1 cellular context compared by ENCODE assay signal in the genomic region with DNA sequence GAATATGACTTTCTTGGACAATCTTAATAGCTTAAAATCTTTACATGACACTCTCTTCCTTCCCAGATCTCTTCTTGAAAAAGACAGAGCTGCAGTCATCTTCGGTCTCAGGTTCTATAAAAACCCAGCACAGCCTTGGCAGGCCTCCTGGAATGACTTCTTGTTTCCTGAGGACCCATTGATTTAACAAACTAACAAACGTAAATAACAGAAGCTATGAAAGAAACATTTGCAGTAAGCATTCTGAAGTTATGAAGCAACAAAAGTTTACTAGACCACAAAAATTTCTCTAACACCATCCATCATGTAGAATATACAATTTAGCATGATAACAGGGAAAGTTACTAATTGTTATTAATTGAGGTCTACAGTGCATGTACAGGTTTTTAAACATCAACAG.
TF ChIP-seq lines count a peak whose summit lies in the region.

No MANE protein-coding gene starts in this region.

TF ChIP-seq in endothelial cell of umbilical vein, 7 proteins besides CTCF, POLR2A, EP300 and RAD21 (continued from another document):
- no peak for TF ChIP-seq POLR2AphosphoS5 (IDR thresholded peaks at IDR 0.05; ENCODE audit: insufficient read depth, low read depth, low read length)
- TF ChIP-seq, protein P1, sequence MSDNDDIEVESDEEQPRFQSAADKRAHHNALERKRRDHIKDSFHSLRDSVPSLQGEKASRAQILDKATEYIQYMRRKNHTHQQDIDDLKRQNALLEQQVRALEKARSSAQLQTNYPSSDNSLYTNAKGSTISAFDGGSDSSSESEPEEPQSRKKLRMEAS (IDR thresholded peaks at IDR 0.05; ENCODE audit: insufficient read depth, insufficient read length): no peak
- TF ChIP-seq FOS (IDR thresholded peaks at IDR 0.05; ENCODE audit: borderline replicate concordance, insufficient read depth, low read length): no peak
- TF ChIP-seq GATA2 (IDR thresholded peaks at IDR 0.05; ENCODE audit: insufficient read depth, insufficient read length, low read depth, low read length): no peak
